In the genomic region with DNA sequence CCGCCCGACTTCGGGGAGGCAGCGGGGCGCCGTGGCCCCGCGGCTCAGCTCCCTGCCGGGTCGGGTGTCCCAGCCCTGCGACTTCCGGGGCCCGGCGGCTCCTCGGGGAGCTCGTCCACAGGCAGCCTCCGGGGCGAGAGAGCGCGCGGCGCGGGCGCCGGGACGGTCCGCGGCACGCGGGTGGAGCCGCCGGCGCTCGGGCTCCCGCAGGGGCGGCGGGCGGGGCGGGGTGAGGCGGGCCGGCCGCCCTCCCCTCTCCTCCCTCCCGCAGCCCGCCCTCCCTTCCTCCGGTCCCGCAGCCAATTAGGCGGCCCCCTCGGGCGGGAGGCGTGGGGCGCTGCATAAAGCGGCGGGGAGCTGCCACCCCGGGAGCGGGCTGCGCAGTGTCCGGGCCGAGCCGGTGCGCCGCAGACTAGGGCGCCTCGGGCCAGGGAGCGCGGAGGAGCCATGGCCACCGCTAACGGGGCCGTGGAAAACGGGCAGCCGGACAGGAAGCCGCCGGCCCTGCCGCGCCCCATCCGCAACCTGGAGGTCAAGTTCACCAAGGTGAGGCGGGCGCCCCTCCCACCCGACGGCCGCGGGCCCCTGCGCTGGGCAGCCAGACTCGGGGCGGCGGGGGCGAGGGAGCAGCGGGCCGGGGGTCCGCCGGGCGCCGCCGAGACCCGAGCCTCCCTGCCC, we compare ENCODE assay signal across 8 cellular contexts. TPM values are rescaled to one million over a fixed set of nuclear protein-coding genes. Genes with fewer than 3 reads are reported as not detected.
DNase-seq lines count a peak whose midpoint lies in the region; ATAC-seq and TF ChIP-seq lines count a peak whose summit lies in the region.

A gene (plus strand): TSS at position 371 of the 678 bp plus-strand sequence. CDS start 77 bp downstream, at position 448.

- ATAC-seq in central memory CD8-positive, alpha-beta T cell (replicated peaks; ENCODE audit: extremely low read depth, poor library complexity, severe bottlenecking): no peak
- peak; percentile 13 to 54 (median 36) for ATAC-seq in right lobe of liver
- no peak for ATAC-seq in HG02571 (IDR thresholded peaks at IDR 0.05; ENCODE audit: unreplicated experiment)

- H3K9me3 Mint-ChIP-seq in central memory CD8-positive, alpha-beta T cell: no peaks in the 10 kb centered on the region

- no peaks in the 10 kb centered on the region for H3K4me1 Mint-ChIP-seq in central memory CD8-positive, alpha-beta T cell

- peaks cover 87% of the 10 kb centered on the region for H3K27me3 Mint-ChIP-seq in central memory CD8-positive, alpha-beta T cell

- TF ChIP-seq CTCF in right lobe of liver (IDR thresholded peaks at IDR 0.05): no peak

- peak within 1 kb of the TSS; percentile 52 for H3K4me3 Mint-ChIP-seq in central memory CD8-positive, alpha-beta T cell

- H3K9me3 ChIP-seq in right lobe of liver (no peaks in the 10 kb centered on the region), thymus (ENCODE audit: control insufficient read depth) (no peaks in the 10 kb centered on the region)

- H3K27me3 ChIP-seq in right lobe of liver (peaks cover 0 to 25% of the 10 kb centered on the region in 2 donors), thymus (ENCODE audit: control insufficient read depth, insufficient read depth) (peaks cover 55% of the 10 kb centered on the region)

- H3K4me3 ChIP-seq in right lobe of liver (peak within 1 kb of the TSS in 2 of 3 donors; percentile 16 to 41), thymus (ENCODE audit: low read length) (peak within 1 kb of the TSS; percentile 40)

- no peak within 1 kb of the TSS for H3K27ac Mint-ChIP-seq in central memory CD8-positive, alpha-beta T cell (ENCODE audit: low read depth)

- peaks cover 0 to 12% (median 0%) of the 10 kb centered on the region in 4 donors for H3K4me1 ChIP-seq in right lobe of liver
- no peaks in the 10 kb centered on the region for H3K4me1 ChIP-seq in thymus (ENCODE audit: control insufficient read depth, insufficient read depth, low read length)

- TF ChIP-seq POLR2A in right lobe of liver (IDR thresholded peaks at IDR 0.05): no peak

- peak; percentile 47 for DNase-seq in stimulated activated CD4-positive, alpha-beta T cell treated with anti-CD3 and anti-CD28 coated beads, Interleukin-15, amount 100 ng/mL, for 24 hours
- DNase-seq in stimulated activated CD4-positive, alpha-beta T cell treated with anti-CD3 and anti-CD28 coated beads, Interleukin-4, amount 100 ng/mL, for 24 hours: no peak
- DNase-seq in NCI-H69 (lab: John Stamatoyannopoulos, UW) (peak; percentile 40), right lobe of liver (peak in 1 of 3 donors; percentile 35), DMS79 (lab: John Stamatoyannopoulos, UW) (no peak)
- DNase-seq in central memory CD8-positive, alpha-beta T cell (ENCODE audit: low spot score in 2 of 2): no peak

- WGBS in right lobe of liver (ENCODE audit: insufficient coverage, low coverage, low lambda C conversion rate, missing lambda C conversion rate): 0% methylated on average over 4 of the region's 94 CpGs
- 2% methylated on average over 91 of the region's 94 CpGs for WGBS in thymus

- H3K36me3 ChIP-seq in right lobe of liver: no peaks in the 10 kb centered on the region
- H3K36me3 ChIP-seq in thymus (ENCODE audit: control insufficient read depth, insufficient read depth): no peaks in the 10 kb centered on the region

- intact Hi-C loops in right lobe of liver (cut with DNase I): loop anchor here in 1 of 2 donors (10.0 kb wide), 2 partner anchors 215 to 245 kb away; no protein-coding TSS in a partner anchor

- H3K36me3 Mint-ChIP-seq in central memory CD8-positive, alpha-beta T cell (ENCODE audit: insufficient read depth): no peaks in the 10 kb centered on the region

- no peak within 1 kb of the TSS for H3K27ac ChIP-seq in right lobe of liver
- H3K27ac ChIP-seq in thymus (ENCODE audit: low read depth): no peak within 1 kb of the TSS

RNA-seq across cellular contexts. Expression of the gene that starts here (rescaled TPM):
- total RNA-seq in right lobe of liver: 1 to 10 TPM; 1.6 to 7.8 (median 4.2) TPM
- polyA plus RNA-seq in thymus: 7.8 TPM

Comparison
In these comparisons a context has a peak if more than half of its experiments do, and no peak if none do; other contexts are left out.
1. DNase-seq: peak in stimulated activated CD4-positive, alpha-beta T cell treated with anti-CD3 and anti-CD28 coated beads, Interleukin-15, amount 100 ng/mL, for 24 hours (single experiment) and NCI-H69 (single experiment); none in stimulated activated CD4-positive, alpha-beta T cell treated with anti-CD3 and anti-CD28 coated beads, Interleukin-4, amount 100 ng/mL, for 24 hours (single experiment), central memory CD8-positive, alpha-beta T cell (0 of 2) and DMS79 (single experiment).
2. ATAC-seq: peak in right lobe of liver (4 of 4); none in central memory CD8-positive, alpha-beta T cell (single experiment) and HG02571 (single experiment).